Comparison of ENCODE assay signal across 25 cellular contexts in the genomic region with DNA sequence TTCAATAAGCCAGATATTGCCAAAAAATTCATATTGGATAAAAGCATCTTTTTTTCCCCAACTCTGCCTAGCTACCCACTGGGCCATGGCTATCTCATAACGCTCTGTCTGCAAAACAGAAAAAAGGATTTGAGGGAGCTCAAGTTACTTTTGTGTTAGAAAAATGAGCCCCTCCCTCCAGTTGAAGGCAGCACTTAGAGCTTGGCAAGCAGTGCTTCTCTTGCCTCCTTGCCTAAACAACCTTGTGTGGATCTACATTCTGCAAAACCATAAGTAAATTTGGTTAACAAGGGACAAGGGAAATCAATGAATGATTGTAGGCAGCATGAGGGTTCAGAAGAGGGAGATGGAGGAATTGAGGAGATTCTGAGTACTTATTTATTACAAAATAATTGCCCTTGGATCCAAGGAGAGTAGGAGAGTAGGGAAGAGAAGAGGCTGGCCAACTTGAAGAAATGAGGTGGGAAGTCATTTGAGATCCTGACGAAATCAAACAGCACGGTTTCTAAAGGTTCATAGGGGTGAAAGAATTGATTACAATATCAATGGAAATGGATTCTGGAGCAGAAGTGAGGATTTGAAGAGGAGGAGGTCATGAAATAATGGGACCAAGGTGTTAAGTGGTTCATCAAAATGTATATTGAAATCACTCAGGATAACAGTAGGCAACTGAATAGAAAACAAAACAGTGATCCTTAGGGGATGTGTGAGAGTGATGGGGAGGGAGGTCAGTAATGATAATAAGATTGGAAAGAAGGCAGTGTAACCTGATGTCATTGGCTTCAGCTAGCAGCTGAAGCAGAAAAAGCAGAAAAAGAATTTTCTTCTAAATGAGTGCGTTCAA.
"Had no signal": no experiment of that assay in that cellular context is flagged by ENCODE, and none has a peak within 500 bp of the region (broad histone marks: within the 10 kb centered on the region; RNA-seq: fewer than 3 reads in every experiment).

No MANE protein-coding gene starts in this region.

- H3K9ac ChIP-seq: parathyroid adenoma had no signal

- H3K27ac ChIP-seq: coronary artery, heart right ventricle, parathyroid adenoma, psoas muscle, spleen, thyroid gland had no signal

- H3K4me1 ChIP-seq: heart right ventricle, parathyroid adenoma, psoas muscle, spleen, thyroid gland had no signal

- H3K27me3 Mint-ChIP-seq: naive B cell, type B pancreatic cell had no signal

- H3K27me3 ChIP-seq: spleen, thyroid gland had no signal

- H3K4me3 ChIP-seq: coronary artery, heart right ventricle, lung, psoas muscle, spleen, thyroid gland had no signal

- ATAC-seq: esophagus mucosa, heart right ventricle, left cardiac atrium, left ventricle myocardium superior, psoas muscle, sciatic nerve had no signal

- H3K79me2 ChIP-seq: parathyroid adenoma had no signal

- H3K36me3 ChIP-seq: heart right ventricle, spleen, thyroid gland had no signal

- DNase-seq: central memory CD4-positive, alpha-beta T cell; effector CD4-positive, alpha-beta T cell; heart right ventricle; kidney; left cardiac atrium; left ventricle myocardium superior; mesenchymal stem cell; naive B cell; psoas muscle; retina; spleen; stimulated activated CD4-positive, alpha-beta T cell treated with anti-CD3 and anti-CD28 coated beads, Interleukin-2, amount 100 ng/mL, for 24 hours; stimulated activated CD4-positive, alpha-beta T cell treated with anti-CD3 and anti-CD28 coated beads, Interleukin-4, amount 100 ng/mL, for 4 hours; stimulated activated naive CD4-positive, alpha-beta T cell treated with Interleukin-2 at 50 U/mL for 16 hours; thyroid gland had no signal

- H3K9me3 Mint-ChIP-seq: nephron, type B pancreatic cell had no signal

- H3K27ac Mint-ChIP-seq: naive B cell, nephron, type B pancreatic cell had no signal

- H3K4me1 Mint-ChIP-seq: naive B cell, nephron had no signal

- FAIRE-seq: endometrium, frontal cortex, kidney, urothelium cell line had no signal

- H3K36me3 Mint-ChIP-seq: naive B cell, type B pancreatic cell had no signal

- H2AFZ ChIP-seq: parathyroid adenoma had no signal

- H3K9me3 ChIP-seq: heart right ventricle, psoas muscle, spleen, thyroid gland had no signal

- H3K4me3 Mint-ChIP-seq: naive B cell, nephron, type B pancreatic cell had no signal
